Comparison of ENCODE assay signal across 28 cellular contexts in genomic region chr17:17704931-17705330, GRCh38.
"Had no signal": no experiment of that assay in that cellular context is flagged by ENCODE, and none has a peak within 500 bp of the region (broad histone marks: within the 10 kb centered on the region; RNA-seq: fewer than 3 reads in every experiment).

No MANE protein-coding gene starts in this region.

- H3K27me3 ChIP-seq: brain microvascular endothelial cell, SJSA1 had no signal

- H3K4me2 ChIP-seq: SK-N-SH had no signal

- H3K27ac ChIP-seq: brain microvascular endothelial cell, SJSA1 had no signal

- FAIRE-seq: TTC549 had no signal

- H3K9ac ChIP-seq: SK-N-SH had no signal

- H3K27ac Mint-ChIP-seq: activated CD4-positive, alpha-beta memory T cell treated with anti-CD3 and anti-CD28 coated beads for 36 hours; activated CD8-positive, alpha-beta memory T cell treated with anti-CD3 and anti-CD28 coated beads, Interleukin-2, amount 10 ng/mL, durations not matched to agents 7 days and 5 days; activated naive CD4-positive, alpha-beta T cell treated with anti-CD3 and anti-CD28 coated beads, Interleukin-2, amount 10 ng/mL, durations not matched to agents 7 days and 5 days; activated naive CD8-positive, alpha-beta T cell; activated naive CD8-positive, alpha-beta T cell treated with anti-CD3 and anti-CD28 coated beads, Interleukin-2, amount 50 U/mL, for 24 hours; T-helper 1 cell treated with Interleukin-12 subunit alpha and Interleukin-12 subunit beta and Interleukin-4 antibody, amounts not matched to agents 30 μg/mL and 1 μg/mL, for 36 hours; T-helper 2 cell treated with Interferon-gamma antibody and Interleukin-4, amounts not matched to agents 5 μg/mL and 100 μg/mL, for 36 hours had no signal

- H3K9me3 ChIP-seq: SJSA1, SK-N-SH had no signal

- ATAC-seq: activated CD8-positive, alpha-beta memory T cell treated with anti-CD3 and anti-CD28 coated beads, Interleukin-2, amount 10 ng/mL, durations not matched to agents 7 days and 5 days; activated naive CD8-positive, alpha-beta T cell treated with anti-CD3 and anti-CD28 coated beads, Interleukin-2, amount 50 U/mL, for 24 hours; Panc1 had no signal

- H3K27me3 Mint-ChIP-seq: activated CD4-positive, alpha-beta memory T cell treated with anti-CD3 and anti-CD28 coated beads for 36 hours; activated CD8-positive, alpha-beta memory T cell treated with anti-CD3 and anti-CD28 coated beads, Interleukin-2, amount 10 ng/mL, durations not matched to agents 7 days and 5 days; activated naive CD8-positive, alpha-beta T cell; activated naive CD8-positive, alpha-beta T cell treated with anti-CD3 and anti-CD28 coated beads, Interleukin-2, amount 50 U/mL, for 24 hours had no signal

- H3K9me3 Mint-ChIP-seq: activated CD4-positive, alpha-beta memory T cell treated with anti-CD3 and anti-CD28 coated beads for 36 hours; activated naive CD4-positive, alpha-beta T cell treated with anti-CD3 and anti-CD28 coated beads, Interleukin-2, amount 10 ng/mL, durations not matched to agents 7 days and 5 days; activated naive CD8-positive, alpha-beta T cell treated with anti-CD3 and anti-CD28 coated beads, Interleukin-2, amount 50 U/mL, for 24 hours; T-helper 1 cell treated with Interleukin-12 subunit alpha and Interleukin-12 subunit beta and Interleukin-4 antibody, amounts not matched to agents 30 μg/mL and 1 μg/mL, for 36 hours; T-helper 2 cell treated with Interferon-gamma antibody and Interleukin-4, amounts not matched to agents 5 μg/mL and 100 μg/mL, for 36 hours had no signal

- H3K36me3 ChIP-seq: brain microvascular endothelial cell had no signal

- DNase-seq: activated CD4-positive, alpha-beta memory T cell treated with anti-CD3 and anti-CD28 coated beads for 36 hours; activated CD4-positive, alpha-beta T cell treated with anti-CD3 and anti-CD28 coated beads, Interleukin-2, amount 50 U/mL, for 1 hour; activated CD8-positive, alpha-beta memory T cell treated with anti-CD3 and anti-CD28 coated beads for 24 hours; activated CD8-positive, alpha-beta memory T cell treated with anti-CD3 and anti-CD28 coated beads, Interleukin-2, amount 10 ng/mL, durations not matched to agents 7 days and 5 days; activated CD8-positive, alpha-beta memory T cell treated with anti-CD3 and anti-CD28 coated beads, Interleukin-2, amount 50 U/mL, for 48 hours; activated effector memory CD4-positive, alpha-beta T cell treated with Interleukin-2 at 50 U/mL for 16 hours; activated naive CD4-positive, alpha-beta T cell treated with anti-CD3 and anti-CD28 coated beads, Interleukin-2, amount 10 ng/mL, durations not matched to agents 7 days and 5 days; activated naive CD8-positive, alpha-beta T cell treated with anti-CD3 and anti-CD28 coated beads, Interleukin-2, amount 50 U/mL, for 24 hours; activated T-cell treated with anti-CD3 and anti-CD28 coated beads, Interleukin-2, amount 50 U/mL, for 48 hours; anterior cingulate cortex; brain microvascular endothelial cell; central memory CD4-positive, alpha-beta T cell; MM.1S; MV-4-11; NCI-H1092; NCI-H1436 treated with DMSO at 0.1 percent for 48 hours; NCI-H1694 treated with DMSO at 0.1 percent for 48 hours; NCI-H2029; NCI-H345; NCI-H524 treated with DMSO at 0.1 percent for 48 hours; SHP77 treated with DMSO at 0.1 percent for 48 hours; SK-N-SH had no signal

- H3K4me3 ChIP-seq: SJSA1 had no signal

- H3K4me1 Mint-ChIP-seq: activated naive CD4-positive, alpha-beta T cell treated with anti-CD3 and anti-CD28 coated beads, Interleukin-2, amount 10 ng/mL, durations not matched to agents 7 days and 5 days had no signal

- H3K36me3 Mint-ChIP-seq: activated CD4-positive, alpha-beta memory T cell treated with anti-CD3 and anti-CD28 coated beads for 36 hours; activated naive CD8-positive, alpha-beta T cell had no signal

- H3K4me3 Mint-ChIP-seq: activated CD4-positive, alpha-beta memory T cell treated with anti-CD3 and anti-CD28 coated beads for 36 hours; activated CD8-positive, alpha-beta memory T cell treated with anti-CD3 and anti-CD28 coated beads, Interleukin-2, amount 10 ng/mL, durations not matched to agents 7 days and 5 days; activated naive CD4-positive, alpha-beta T cell treated with anti-CD3 and anti-CD28 coated beads, Interleukin-2, amount 10 ng/mL, durations not matched to agents 7 days and 5 days; activated naive CD8-positive, alpha-beta T cell; activated naive CD8-positive, alpha-beta T cell treated with anti-CD3 and anti-CD28 coated beads, Interleukin-2, amount 50 U/mL, for 24 hours; T-helper 1 cell treated with Interleukin-12 subunit alpha and Interleukin-12 subunit beta and Interleukin-4 antibody, amounts not matched to agents 30 μg/mL and 1 μg/mL, for 36 hours; T-helper 2 cell treated with Interferon-gamma antibody and Interleukin-4, amounts not matched to agents 5 μg/mL and 100 μg/mL, for 36 hours had no signal
